ENCODE assay signal across 8 cellular contexts in genomic region chr7:107661081-107661864, GRCh38. TPM values are rescaled to one million over a fixed set of nuclear protein-coding genes. Genes with fewer than 3 reads are reported as not detected.
DNase-seq lines count a peak whose midpoint lies in the region; ATAC-seq and TF ChIP-seq lines count a peak whose summit lies in the region.

No MANE protein-coding gene starts in this region.

- H3K79me2 ChIP-seq in mammary epithelial cell (ENCODE audit: insufficient read depth, low read length): no peaks in the 10 kb centered on the region

- ATAC-seq in HG02970 (IDR thresholded peaks at IDR 0.05; ENCODE audit: low FRiP score, unreplicated experiment): no peak

- no peak overlapping the region for H3K27ac ChIP-seq in mammary epithelial cell (ENCODE audit: insufficient read depth, low read depth, low read length)

- H3K4me1 Mint-ChIP-seq in T-helper 1 cell treated with Interleukin-12 subunit alpha and Interleukin-12 subunit beta and Interleukin-4 antibody, amounts not matched to agents 30 μg/mL and 1 μg/mL, for 36 hours (ENCODE audit: low read depth): peaks cover 37% of the 10 kb centered on the region

- no peaks in the 10 kb centered on the region for H3K9me3 Mint-ChIP-seq in T-helper 1 cell treated with Interleukin-12 subunit alpha and Interleukin-12 subunit beta and Interleukin-4 antibody, amounts not matched to agents 30 μg/mL and 1 μg/mL, for 36 hours

- WGBS in mammary epithelial cell (ENCODE audit: low coverage, missing lambda C conversion rate): 3% methylated on average over 24 of the region's 73 CpGs

- H3K27me3 ChIP-seq in mammary epithelial cell (ENCODE audit: insufficient read depth, low read length) (peaks cover 14% of the 10 kb centered on the region), kidney epithelial cell (ENCODE audit: control insufficient read depth, insufficient read depth, low read length) (peaks cover 24% of the 10 kb centered on the region)

- H3K4me2 ChIP-seq in mammary epithelial cell (ENCODE audit: insufficient read depth, low read depth, low read length): peak overlapping the region; percentile 100

- H2AFZ ChIP-seq in mammary epithelial cell (ENCODE audit: low read depth, low read length): peak overlapping the region; percentile 86

- CTCF ChIA-PET in mammary epithelial cell (lab: Charles Lee; ENCODE audit: low non-redundant PET): interaction anchor here (0.6 kb wide), 1 partner anchor 676 kb away, joined by 3 read pairs; no protein-coding TSS in a partner anchor

- no peak overlapping the region for H3K9ac ChIP-seq in mammary epithelial cell (ENCODE audit: insufficient read depth, low read length)

- no peaks in the 10 kb centered on the region for H3K27me3 Mint-ChIP-seq in T-helper 1 cell treated with Interleukin-12 subunit alpha and Interleukin-12 subunit beta and Interleukin-4 antibody, amounts not matched to agents 30 μg/mL and 1 μg/mL, for 36 hours (ENCODE audit: low read depth)

- DNase-seq in NCI-H2081 (lab: John Stamatoyannopoulos, UW) (peak; percentile 60 to 75), NCI-H2081 treated with DMSO at 0.1 percent for 48 hours (lab: John Stamatoyannopoulos, UW) (no peak), HK-2 (ENCODE audit: unreplicated experiment) (peak; percentile 48), mammary epithelial cell (peak; percentile 70), kidney epithelial cell (ENCODE audit: low read depth) (no peak)
- DNase-seq in stimulated activated CD4-positive, alpha-beta T cell treated with anti-CD3 and anti-CD28 coated beads, Interleukin-1b, Interleukin-23, amount 100 ng/mL, for 4 hours (ENCODE audit: low read depth in 2 of 2): peak; percentile 18 to 48

- H3K4me1 ChIP-seq in mammary epithelial cell (ENCODE audit: insufficient read depth, low read length): peaks cover 8% of the 10 kb centered on the region

- TF ChIP-seq CTCF in mammary epithelial cell (conservative IDR thresholded peaks at IDR 0.05 in 1 of 2, IDR thresholded peaks at IDR 0.05 in 1 of 2; ENCODE audit: extremely low read depth in 1 of 2, insufficient read depth in 1 of 2, low read depth in 1 of 2, low read length in 2 of 2): peak in 1 of 2 donors; percentile 33
- TF ChIP-seq CTCF in kidney epithelial cell (IDR thresholded peaks at IDR 0.05; ENCODE audit: insufficient read depth, low read length, poor library complexity, severe bottlenecking): peak; percentile 14

- peak overlapping the region; percentile 94 for H3K4me3 Mint-ChIP-seq in T-helper 1 cell treated with Interleukin-12 subunit alpha and Interleukin-12 subunit beta and Interleukin-4 antibody, amounts not matched to agents 30 μg/mL and 1 μg/mL, for 36 hours

- no TSS peak for BruUV-seq in mammary epithelial cell (replicated peaks; lab: Mats Ljungman, UMichigan)

- in situ Hi-C loops in mammary epithelial cell (cut with MboI; ENCODE audit: low sequenced_read_pairs in 2 of 2): no loop called here

- H3K27ac Mint-ChIP-seq in T-helper 1 cell treated with Interleukin-12 subunit alpha and Interleukin-12 subunit beta and Interleukin-4 antibody, amounts not matched to agents 30 μg/mL and 1 μg/mL, for 36 hours: peak overlapping the region; percentile 88

- H3K4me3 ChIP-seq in mammary epithelial cell (replicated peaks in 1 of 3; ENCODE audit: insufficient read depth in 1 of 3, low read depth in 2 of 3, low read length in 3 of 3) (peak overlapping the region; percentile 52 to 58 (median 56)), kidney epithelial cell (ENCODE audit: low read depth, low read length) (peak overlapping the region; percentile 42)

- intact Hi-C loops in mammary epithelial cell (cut with micrococcal nuclease): no loop called here

- H3K36me3 Mint-ChIP-seq in T-helper 1 cell treated with Interleukin-12 subunit alpha and Interleukin-12 subunit beta and Interleukin-4 antibody, amounts not matched to agents 30 μg/mL and 1 μg/mL, for 36 hours (ENCODE audit: low read depth): peaks cover 8% of the 10 kb centered on the region

- H4K20me1 ChIP-seq in mammary epithelial cell (ENCODE audit: insufficient read depth, low read length): no peaks in the 10 kb centered on the region

- dilution Hi-C loops in mammary epithelial cell (cut with HindIII; ENCODE audit: low sequenced_read_pairs): no loop called here

- H3K9me3 ChIP-seq in mammary epithelial cell (replicated peaks; ENCODE audit: insufficient read depth, low read length): no peaks in the 10 kb centered on the region

- H3K36me3 ChIP-seq in mammary epithelial cell (ENCODE audit: insufficient read depth, low read length) (no peaks in the 10 kb centered on the region), kidney epithelial cell (ENCODE audit: control insufficient read depth, insufficient read depth, low read length) (no peaks in the 10 kb centered on the region)

RNA-seq across cellular contexts. Expression of gene SLC26A4, which starts 0.6 kb away (rescaled TPM):
- total RNA-seq in mammary epithelial cell (under 1 TPM in 1 of 2 donors, not detected in 1; 0.17 TPM), kidney epithelial cell (0.14 and 0.25 TPM in 2 replicates)
- 0.07 TPM for polyA plus RNA-seq in mammary epithelial cell
- polyA minus RNA-seq in mammary epithelial cell: not detected

Comparison
In these comparisons a context has a peak if more than half of its experiments do, and no peak if none do; other contexts are left out.
1. DNase-seq: peak in NCI-H2081 (2 of 2), HK-2 (single experiment), mammary epithelial cell (single experiment) and stimulated activated CD4-positive, alpha-beta T cell treated with anti-CD3 and anti-CD28 coated beads, Interleukin-1b, Interleukin-23, amount 100 ng/mL, for 4 hours (2 of 2); none in NCI-H2081 treated with DMSO at 0.1 percent for 48 hours (single experiment) and kidney epithelial cell (single experiment).